8 cellular contexts compared by ENCODE assay signal in genomic region chr2:60553992-60554648, GRCh38. TPM values are rescaled to one million over a fixed set of nuclear protein-coding genes. Genes with fewer than 3 reads are reported as not detected.
DNase-seq lines count a peak whose midpoint lies in the region; ATAC-seq and TF ChIP-seq lines count a peak whose summit lies in the region.

No MANE protein-coding gene starts in this region.

- no peak overlapping the region for H2AK5ac ChIP-seq in neuronal stem cell (ENCODE audit: low read depth, low read length)

- no peak overlapping the region for H2BK12ac ChIP-seq in neuronal stem cell (ENCODE audit: low read length)

- peaks cover 10 to 25% of the 10 kb centered on the region in 2 donors for H3K4me1 ChIP-seq in neuronal stem cell (ENCODE audit: control insufficient read depth in 2 of 2, insufficient read depth in 1 of 2, low read depth in 1 of 2, low read length in 2 of 2)

- no peak overlapping the region for H2BK15ac ChIP-seq in neuronal stem cell (ENCODE audit: low read length)

- no peak overlapping the region for H4K91ac ChIP-seq in neuronal stem cell (ENCODE audit: low read depth, low read length, poor library complexity)

- ATAC-seq in GM21526 (IDR thresholded peaks at IDR 0.05; ENCODE audit: low FRiP score, unreplicated experiment) (no peak), HG02571 (IDR thresholded peaks at IDR 0.05; ENCODE audit: unreplicated experiment) (no peak)

- WGBS in neuronal stem cell (ENCODE audit: extremely low coverage in 2 of 2, insufficient read length in 2 of 2, insufficient replicate concordance in 1 of 2), 2 donors = no CpG with 5 or more reads among the region's 61 CpGs

- H3K4me2 ChIP-seq in neuronal stem cell (ENCODE audit: insufficient read depth, low read length, poor library complexity, severe bottlenecking) = peak overlapping the region; percentile 98

- H3K36me3 ChIP-seq in neuronal stem cell (replicated peaks in 1 of 2; ENCODE audit: control insufficient read depth in 2 of 2, insufficient read depth in 2 of 2, low read length in 2 of 2) = no peaks in the 10 kb centered on the region

- H3K27me3 ChIP-seq in HL-60 (ENCODE audit: insufficient read depth, poor library complexity, severe bottlenecking) (no peaks in the 10 kb centered on the region), neuronal stem cell (ENCODE audit: control insufficient read depth in 3 of 3, insufficient read depth in 3 of 3, low read depth in 1 of 3, low read length in 3 of 3) (peaks cover 9 to 92% (median 61%) of the 10 kb centered on the region in 3 experiments)

- peak overlapping the region; percentile 92 for H2AFZ ChIP-seq in neuronal stem cell (ENCODE audit: low read length)

- peak; percentile 57 for DNase-seq in NCI-H748 (lab: John Stamatoyannopoulos, UW; ENCODE audit: unreplicated experiment)
- no peak for DNase-seq in NCI-H748 treated with DMSO at 0.1 percent for 48 hours (lab: John Stamatoyannopoulos, UW)
- DNase-seq in HL-60 (ENCODE audit: low read depth in 1 of 2, low spot score in 1 of 2) = peak in 1 of 2 experiments; percentile 73
- peak in 1 of 2 donors; percentile 58 for DNase-seq in foreskin fibroblast
- no peak for DNase-seq in neuronal stem cell (ENCODE audit: low spot score)

- H4K8ac ChIP-seq in neuronal stem cell (ENCODE audit: low read depth, low read length) = no peak overlapping the region

- peak overlapping the region; percentile 53 for H3K9ac ChIP-seq in neuronal stem cell (ENCODE audit: low read depth, low read length, poor library complexity)

- H3K23ac ChIP-seq in neuronal stem cell (ENCODE audit: low read depth, low read length, poor library complexity) = no peak overlapping the region

- no peak overlapping the region for H2BK120ac ChIP-seq in neuronal stem cell (ENCODE audit: low read depth, low read length)

- no peaks in the 10 kb centered on the region for H3K9me3 ChIP-seq in neuronal stem cell (replicated peaks in 1 of 2; ENCODE audit: control insufficient read depth in 2 of 2, insufficient read depth in 1 of 2, low read depth in 1 of 2, low read length in 2 of 2)

- peak overlapping the region; percentile 94 for H3K27ac ChIP-seq in HL-60 (replicated peaks)
- no peak overlapping the region for H3K27ac ChIP-seq in neuronal stem cell (replicated peaks; ENCODE audit: low read length)

- H3K79me1 ChIP-seq in neuronal stem cell (ENCODE audit: low read depth, low read length) = no peaks in the 10 kb centered on the region

- peak overlapping the region; percentile 39 for H2BK5ac ChIP-seq in neuronal stem cell (ENCODE audit: low read length)

- H3K14ac ChIP-seq in neuronal stem cell (ENCODE audit: low read length) = peak overlapping the region; percentile 4

- TF ChIP-seq CTCF in HL-60 (IDR thresholded peaks at IDR 0.05; ENCODE audit: insufficient read depth, low read length) (no peak), WI38 (IDR thresholded peaks at IDR 0.05; ENCODE audit: low read depth, low read length) (no peak), foreskin fibroblast (IDR thresholded peaks at IDR 0.05; ENCODE audit: low read depth, low read length) (peak; percentile 9)

- no peak overlapping the region for H3K4ac ChIP-seq in neuronal stem cell (ENCODE audit: low read length)

- H3K18ac ChIP-seq in neuronal stem cell (ENCODE audit: low read length) = peak overlapping the region; percentile 64

- H3K4me3 ChIP-seq in HL-60 (replicated peaks; ENCODE audit: insufficient read depth, low read length) = peak overlapping the region; percentile 74
- peak overlapping the region; percentile 67 for H3K4me3 ChIP-seq in WI38 (ENCODE audit: low read depth, low read length)
- peak overlapping the region; percentile 74 to 79 for H3K4me3 ChIP-seq in foreskin fibroblast (ENCODE audit: low read depth in 1 of 2, low read length in 2 of 2)
- H3K4me3 ChIP-seq in neuronal stem cell (ENCODE audit: low read length in 2 of 2) = peak overlapping the region; percentile 32 to 81

RNA-seq across cellular contexts. Expression of gene BCL11A, which starts 0.7 kb away (rescaled TPM):
- 0.11 TPM for polyA plus RNA-seq in neuronal stem cell (2013, experiment 1 of 2)
- 0.17 TPM for polyA plus RNA-seq in neuronal stem cell (2013, experiment 2 of 2)
